ENCODE assay signal across 26 cellular contexts in genomic region chr5:145189786-145190185, GRCh38.
"Had no signal": no experiment of that assay in that cellular context is flagged by ENCODE, and none has a peak within 500 bp of the region (broad histone marks: within the 10 kb centered on the region; RNA-seq: fewer than 3 reads in every experiment).

No MANE protein-coding gene starts in this region.

- H3K27me3 ChIP-seq: SJCRH30 had no signal

- H3K4me1 ChIP-seq: SJCRH30 had no signal

- H3K27me3 Mint-ChIP-seq: activated CD4-positive, alpha-beta T cell treated with anti-CD3 and anti-CD28 coated beads, Interleukin-2, amount 10 ng/mL, durations not matched to agents 24 days and 14 days; activated CD8-positive, alpha-beta T cell treated with anti-CD3 and anti-CD28 coated beads for 36 hours; activated naive CD4-positive, alpha-beta T cell treated with anti-CD3 and anti-CD28 coated beads, Interleukin-2, amount 10 ng/mL, durations not matched to agents 7 days and 5 days; activated naive CD8-positive, alpha-beta T cell; activated naive CD8-positive, alpha-beta T cell treated with anti-CD3 and anti-CD28 coated beads, Interleukin-2, amount 50 U/mL, for 24 hours; activated T-cell treated with anti-CD3 and anti-CD28 coated beads, Interleukin-2, amount 50 U/mL, for 24 hours had no signal

- FAIRE-seq: bronchial epithelial cell had no signal

- DNase-seq: activated CD4-positive, alpha-beta T cell treated with anti-CD3 and anti-CD28 coated beads, Interleukin-2, amount 10 ng/mL, durations not matched to agents 24 days and 14 days; activated CD4-positive, alpha-beta T cell treated with anti-CD3 and anti-CD28 coated beads, Interleukin-2, amount 50 U/mL, for 4 hours; activated CD8-positive, alpha-beta T cell treated with anti-CD3 and anti-CD28 coated beads for 36 hours; activated naive CD4-positive, alpha-beta T cell treated with anti-CD3 and anti-CD28 coated beads, Interleukin-2, amount 10 ng/mL, durations not matched to agents 7 days and 5 days; activated naive CD8-positive, alpha-beta T cell treated with anti-CD3 and anti-CD28 coated beads, Interleukin-2, amount 50 U/mL, for 24 hours; activated T-cell treated with anti-CD3 and anti-CD28 coated beads, Interleukin-2, amount 50 U/mL, for 24 hours; anterior cingulate cortex; caudate nucleus; cerebellar nuclear complex; Kasumi-1; MM.1S; MV-4-11; NCI-H1092; NCI-H1436 treated with DMSO at 0.1 percent for 48 hours; NCI-H1694 treated with DMSO at 0.1 percent for 48 hours; NCI-H2029; NCI-H345; NCI-H524 treated with DMSO at 0.1 percent for 48 hours; SHP77; SJCRH30; T1000 had no signal

- H3K36me3 Mint-ChIP-seq: activated naive CD4-positive, alpha-beta T cell treated with anti-CD3 and anti-CD28 coated beads, Interleukin-2, amount 10 ng/mL, durations not matched to agents 7 days and 5 days; activated naive CD8-positive, alpha-beta T cell; brain had no signal

- H3K27ac ChIP-seq: SJCRH30, SK-N-MC had no signal

- H3K4me3 ChIP-seq: SJCRH30, SK-N-MC had no signal

- H3K27ac Mint-ChIP-seq: activated CD4-positive, alpha-beta T cell treated with anti-CD3 and anti-CD28 coated beads, Interleukin-2, amount 10 ng/mL, durations not matched to agents 24 days and 14 days; activated CD8-positive, alpha-beta T cell treated with anti-CD3 and anti-CD28 coated beads for 36 hours; activated naive CD4-positive, alpha-beta T cell treated with anti-CD3 and anti-CD28 coated beads, Interleukin-2, amount 10 ng/mL, durations not matched to agents 7 days and 5 days; activated naive CD8-positive, alpha-beta T cell; activated naive CD8-positive, alpha-beta T cell treated with anti-CD3 and anti-CD28 coated beads, Interleukin-2, amount 50 U/mL, for 24 hours; activated T-cell treated with anti-CD3 and anti-CD28 coated beads, Interleukin-2, amount 50 U/mL, for 24 hours; brain had no signal

- H3K9me3 ChIP-seq: SJCRH30 had no signal

- H3K36me3 ChIP-seq: SJCRH30 had no signal

- H3K4me3 Mint-ChIP-seq: activated CD4-positive, alpha-beta T cell treated with anti-CD3 and anti-CD28 coated beads, Interleukin-2, amount 10 ng/mL, durations not matched to agents 24 days and 14 days; activated CD8-positive, alpha-beta T cell treated with anti-CD3 and anti-CD28 coated beads for 36 hours; activated naive CD4-positive, alpha-beta T cell treated with anti-CD3 and anti-CD28 coated beads, Interleukin-2, amount 10 ng/mL, durations not matched to agents 7 days and 5 days; activated naive CD8-positive, alpha-beta T cell; activated naive CD8-positive, alpha-beta T cell treated with anti-CD3 and anti-CD28 coated beads, Interleukin-2, amount 50 U/mL, for 24 hours; activated T-cell treated with anti-CD3 and anti-CD28 coated beads, Interleukin-2, amount 50 U/mL, for 24 hours; brain had no signal

- H3K4me1 Mint-ChIP-seq: activated CD4-positive, alpha-beta T cell treated with anti-CD3 and anti-CD28 coated beads, Interleukin-2, amount 10 ng/mL, durations not matched to agents 24 days and 14 days; activated naive CD4-positive, alpha-beta T cell treated with anti-CD3 and anti-CD28 coated beads, Interleukin-2, amount 10 ng/mL, durations not matched to agents 7 days and 5 days; activated naive CD8-positive, alpha-beta T cell treated with anti-CD3 and anti-CD28 coated beads, Interleukin-2, amount 50 U/mL, for 24 hours; brain had no signal

- ATAC-seq: activated CD8-positive, alpha-beta T cell treated with anti-CD3 and anti-CD28 coated beads for 36 hours; activated naive CD8-positive, alpha-beta T cell treated with anti-CD3 and anti-CD28 coated beads, Interleukin-2, amount 50 U/mL, for 24 hours; Panc1 had no signal
